In genomic region chr1:966135-966602, GRCh38 we compare ENCODE assay signal across 8 cellular contexts. TPM values are rescaled to one million over a fixed set of nuclear protein-coding genes. Genes with fewer than 3 reads are reported as not detected.
DNase-seq lines count a peak whose midpoint lies in the region; ATAC-seq, FAIRE-seq and TF ChIP-seq lines count a peak whose summit lies in the region.

Gene PLEKHN1, plus strand, starts transcription at chr1:966482. Its CDS starts 50 bp downstream, at chr1:966532.

- H3K9ac ChIP-seq in H9 (ENCODE audit: extremely low read depth, insufficient read length, low read length) (no peak within 1 kb of the TSS), H1 (replicated peaks in 1 of 4; ENCODE audit: extremely low read depth in 1 of 4, low read depth in 3 of 4, low read length in 3 of 4) (peak within 1 kb of the TSS in 1 of 4 experiments; percentile 70; a peak in 3 of 7 replicates)

- H3K4me2 ChIP-seq in H9 (ENCODE audit: insufficient read depth, insufficient read length, low read length) (peak within 1 kb of the TSS; percentile 68), H1 (ENCODE audit: insufficient read depth in 1 of 2, low read depth in 2 of 2, low read length in 2 of 2) (peak within 1 kb of the TSS; percentile 83 to 99)

- H2AFZ ChIP-seq in H9 (ENCODE audit: low read length) (no peak within 1 kb of the TSS), H1 (ENCODE audit: low read length) (no peak within 1 kb of the TSS; the same call in 1 of the 2 replicates)

- H3K9me3 Mint-ChIP-seq in H9 = peaks cover 3 to 4% of the 10 kb centered on the region in 2 experiments; a peak in 3 of 5 replicates
- peaks cover 0 to 4% (median 0%) of the 10 kb centered on the region in 11 donors for H3K9me3 Mint-ChIP-seq in naive thymus-derived CD4-positive, alpha-beta T cell

- H3K4me3 Mint-ChIP-seq in H9 = peak within 1 kb of the TSS; percentile 57 to 76
- peak within 1 kb of the TSS; percentile 51 to 91 (median 79) for H3K4me3 Mint-ChIP-seq in naive thymus-derived CD4-positive, alpha-beta T cell

- H3K14ac ChIP-seq in H9 (ENCODE audit: insufficient read depth, low read length) = peak within 1 kb of the TSS; percentile 68; the same call in 1 of the 2 replicates
- H3K14ac ChIP-seq in H1 (ENCODE audit: insufficient read length) = no peak within 1 kb of the TSS

- H3K27me3 Mint-ChIP-seq in H9 (ENCODE audit: low read depth) = peaks cover 50% of the 10 kb centered on the region
- peaks cover 4 to 15% (median 5%) of the 10 kb centered on the region in 5 donors for H3K27me3 Mint-ChIP-seq in naive thymus-derived CD4-positive, alpha-beta T cell

- H3K27me3 ChIP-seq in H9 (ENCODE audit: insufficient read depth, low read length) (peaks cover 11% of the 10 kb centered on the region; the same call in 1 of the 2 replicates), SJCRH30 (no peaks in the 10 kb centered on the region), H1 (replicated peaks in 1 of 4; ENCODE audit: control insufficient read depth in 3 of 4, extremely low read depth in 1 of 4, insufficient read depth in 3 of 4, low read length in 3 of 4) (peaks cover 11 to 66% (median 58%) of the 10 kb centered on the region in 4 experiments)
- no peaks in the 10 kb centered on the region for H3K27me3 ChIP-seq in naive thymus-derived CD4-positive, alpha-beta T cell (ENCODE audit: control insufficient read depth in 2 of 2, insufficient read depth in 2 of 2, low read length in 2 of 2)

- ATAC-seq in naive thymus-derived CD4-positive, alpha-beta T cell = peak; percentile 47

- POLR2A ChIA-PET in H1 (lab: Charles Lee; ENCODE audit: partially characterized antibody) = interaction anchor here (0.7 to 2.2 kb wide), 7 partner anchors 10 to 98 kb away, joined by 3 to 11 read pairs (median 3); no protein-coding TSS in a partner anchor
- POLR2A ChIA-PET in naive thymus-derived CD4-positive, alpha-beta T cell (lab: Charles Lee) = no interaction called here

- H3K23me2 ChIP-seq in H9 (ENCODE audit: insufficient read length, low read depth, low read length, poor library complexity, severe bottlenecking) (peaks cover 12% of the 10 kb centered on the region), H1 (ENCODE audit: low read depth, low read length) (peaks cover 14% of the 10 kb centered on the region; the same call in 1 of the 2 replicates)

- no peak within 1 kb of the TSS for H3K4ac ChIP-seq in H9 (ENCODE audit: low read depth, low read length)
- H3K4ac ChIP-seq in H1 (replicated peaks; ENCODE audit: insufficient read length, low read depth, low read length) = peak within 1 kb of the TSS; percentile 85

- H3K27ac ChIP-seq in H9 (ENCODE audit: insufficient read length, low read depth, low read length) = no peak within 1 kb of the TSS
- H3K27ac ChIP-seq in SJCRH30 = no peak within 1 kb of the TSS
- H3K27ac ChIP-seq in H1 (ENCODE audit: low read depth, low read length) = no peak within 1 kb of the TSS
- peak within 1 kb of the TSS; percentile 36 for H3K27ac ChIP-seq in naive thymus-derived CD4-positive, alpha-beta T cell (ENCODE audit: low read depth, low read length)

- DNase-seq in ELF-1 (ENCODE audit: low read depth, low spot score) = peak; percentile 51
- DNase-seq in H9 = peak; percentile 78
- DNase-seq in SJCRH30 = no peak
- peak in 1 of 2 experiments; percentile 79 for DNase-seq in H1 (ENCODE audit: low read depth in 1 of 2, low spot score in 2 of 2)
- peak in 1 of 9 donors; percentile 47 for DNase-seq in naive thymus-derived CD4-positive, alpha-beta T cell
- no peak for DNase-seq in Kasumi-1 (lab: John Stamatoyannopoulos, UW)
- no peak for DNase-seq in NCI-H2107 (lab: John Stamatoyannopoulos, UW)
- no peak for DNase-seq in DMS153 treated with DMSO at 0.1 percent for 48 hours (lab: John Stamatoyannopoulos, UW; ENCODE audit: unreplicated experiment)

- peaks cover 0 to 26% (median 24%) of the 10 kb centered on the region in 3 experiments; a peak in 6 of 7 replicates for H3K36me3 Mint-ChIP-seq in H9 (ENCODE audit: insufficient read depth in 1 of 3, low read depth in 3 of 3)
- H3K36me3 Mint-ChIP-seq in naive thymus-derived CD4-positive, alpha-beta T cell = peaks cover 0 to 8% (median 0%) of the 10 kb centered on the region in 5 donors

- H2BK12ac ChIP-seq in H9 (ENCODE audit: insufficient read length, low read depth, low read length) (no peak within 1 kb of the TSS), H1 (ENCODE audit: low read depth, low read length) (0 out of 2 replicates have a peak within 1 kb of the TSS, but pooled peaks have one; percentile 84)

- H3K9me3 ChIP-seq in H9 (ENCODE audit: control insufficient read depth, low read depth, low read length) (no peaks in the 10 kb centered on the region), SJCRH30 (replicated peaks) (no peaks in the 10 kb centered on the region), H1 (ENCODE audit: insufficient read depth in 2 of 2, low read depth in 1 of 2, low read length in 1 of 2) (no peaks in the 10 kb centered on the region)
- H3K9me3 ChIP-seq in naive thymus-derived CD4-positive, alpha-beta T cell (ENCODE audit: control insufficient read depth in 2 of 3, low read length in 3 of 3) = no peaks in the 10 kb centered on the region

- intact Hi-C loops in naive thymus-derived CD4-positive, alpha-beta T cell (cut with micrococcal nuclease) = no loop called here

- H3K18ac ChIP-seq in H9 (ENCODE audit: insufficient read length, low read depth, low read length) = peak within 1 kb of the TSS; percentile 51
- peak within 1 kb of the TSS; percentile 95 for H3K18ac ChIP-seq in H1 (ENCODE audit: extremely low read depth, low read length)

- TF ChIP-seq RAD21 in H1 (IDR thresholded peaks at IDR 0.05 in 1 of 2, conservative IDR thresholded peaks at IDR 0.05 in 1 of 2; ENCODE audit: low read depth in 2 of 2, low read length in 2 of 2) = no peak

- no peaks in the 10 kb centered on the region for H3K79me2 ChIP-seq in H9 (ENCODE audit: insufficient read depth, low read length)
- peaks cover 0 to 3% of the 10 kb centered on the region in 2 experiments; a peak in 1 of 4 replicates for H3K79me2 ChIP-seq in H1 (ENCODE audit: control insufficient read depth in 1 of 2, insufficient read depth in 2 of 2, low read length in 2 of 2)

- H3K4me1 Mint-ChIP-seq in H9 = peaks cover 0 to 3% of the 10 kb centered on the region in 2 experiments; a peak in 2 of 4 replicates
- H3K4me1 Mint-ChIP-seq in naive thymus-derived CD4-positive, alpha-beta T cell = peaks cover 0 to 14% (median 0%) of the 10 kb centered on the region in 7 donors

- H2AK5ac ChIP-seq in H9 (ENCODE audit: insufficient read length, low read length) = no peak within 1 kb of the TSS
- H2AK5ac ChIP-seq in H1 (ENCODE audit: low read depth, low read length) = no peak within 1 kb of the TSS

- H3K79me1 ChIP-seq in H9 (ENCODE audit: insufficient read depth, low read depth, low read length, poor library complexity, severe bottlenecking) (no peaks in the 10 kb centered on the region), H1 (ENCODE audit: low read depth, low read length) (no peaks in the 10 kb centered on the region; the same call in 1 of the 2 replicates)

- H2BK20ac ChIP-seq in H9 (ENCODE audit: low read depth, low read length, poor library complexity, severe bottlenecking) (no peak within 1 kb of the TSS), H1 (ENCODE audit: low read length) (no peak within 1 kb of the TSS)

- H4K5ac ChIP-seq in H9 (ENCODE audit: insufficient read length, low read depth, low read length) = no peak within 1 kb of the TSS
- no peak within 1 kb of the TSS for H4K5ac ChIP-seq in H1 (ENCODE audit: insufficient read length, low read depth, low read length)

- no peaks in the 10 kb centered on the region for H3K36me3 ChIP-seq in SJCRH30
- H3K36me3 ChIP-seq in H1 (ENCODE audit: control insufficient read depth in 2 of 4, insufficient read depth in 4 of 4, low read length in 3 of 4) = peaks cover 0 to 19% (median 10%) of the 10 kb centered on the region in 4 experiments; a peak in 7 of 8 replicates
- peaks cover 0 to 12% (median 0%) of the 10 kb centered on the region in 3 experiments for H3K36me3 ChIP-seq in naive thymus-derived CD4-positive, alpha-beta T cell (ENCODE audit: control insufficient read depth in 2 of 3, insufficient read depth in 3 of 3, low read length in 3 of 3)

- no peak for FAIRE-seq in H1 (lab: Jason Lieb, UNC)

- no CpG with 5 or more reads among the region's 24 CpGs for WGBS in H9 (ENCODE audit: extremely low coverage, insufficient read length, low lambda C conversion rate)
- 24% methylated on average over 20 of the region's 24 CpGs; no CpG with 5 or more reads in 1 of the 2 experiments for WGBS in H1 (ENCODE audit: extremely low coverage in 1 of 2, insufficient coverage in 1 of 2, insufficient read length in 1 of 2, insufficient replicate concordance in 2 of 2, low coverage in 1 of 2, low lambda C conversion rate in 2 of 2, missing lambda C conversion rate in 1 of 2), 2 experiments

- peak within 1 kb of the TSS; percentile 48 for H3K4me3 ChIP-seq in SJCRH30
- peak within 1 kb of the TSS; percentile 38 to 70 (median 48) for H3K4me3 ChIP-seq in H1 (ENCODE audit: extremely low read depth in 1 of 4, insufficient read depth in 2 of 4, low read depth in 3 of 4, low read length in 4 of 4)
- peak within 1 kb of the TSS; percentile 78 for H3K4me3 ChIP-seq in naive thymus-derived CD4-positive, alpha-beta T cell (ENCODE audit: low read length)

- no peak within 1 kb of the TSS for H3K27ac Mint-ChIP-seq in H9
- peak within 1 kb of the TSS in 1 of 9 donors; percentile 86 for H3K27ac Mint-ChIP-seq in naive thymus-derived CD4-positive, alpha-beta T cell

- no peak within 1 kb of the TSS for H4K91ac ChIP-seq in H9 (ENCODE audit: insufficient read length, low read depth, low read length)
- peak within 1 kb of the TSS; percentile 93 for H4K91ac ChIP-seq in H1 (replicated peaks; ENCODE audit: insufficient read length, low read length)

- TF ChIP-seq EP300 in H1 (IDR thresholded peaks at IDR 0.05; ENCODE audit: borderline replicate concordance in 1 of 2, low read depth in 2 of 2, low read length in 2 of 2) = no peak

- H3K56ac ChIP-seq in H9 (ENCODE audit: insufficient read length, low read depth, low read length) = no peak within 1 kb of the TSS
- H3K56ac ChIP-seq in H1 (replicated peaks; ENCODE audit: insufficient read length, low read depth, low read length) = no peak within 1 kb of the TSS

- H4K8ac ChIP-seq in H9 (replicated peaks; ENCODE audit: insufficient read length, low read depth, low read length) (no peak within 1 kb of the TSS), H1 (ENCODE audit: extremely low read depth, insufficient read depth, low read length) (peak within 1 kb of the TSS; percentile 86)

- TF ChIP-seq POLR2A in H1 (IDR thresholded peaks at IDR 0.05; ENCODE audit: control extremely low read depth in 1 of 2, low read depth in 2 of 2, low read length in 2 of 2) = no peak

- H3K4me1 ChIP-seq in H9 (ENCODE audit: insufficient read depth, low read length) (no peaks in the 10 kb centered on the region), SJCRH30 (no peaks in the 10 kb centered on the region), H1 (replicated peaks in 1 of 4; ENCODE audit: control insufficient read depth in 3 of 4, insufficient read depth in 4 of 4, low read length in 3 of 4) (peaks cover 0 to 16% (median 10%) of the 10 kb centered on the region in 4 experiments; a peak in 5 of 7 replicates)
- H3K4me1 ChIP-seq in naive thymus-derived CD4-positive, alpha-beta T cell (ENCODE audit: control insufficient read depth in 2 of 2, insufficient read depth in 2 of 2, low read length in 2 of 2) = peaks cover 4 to 5% of the 10 kb centered on the region in 2 donors

- H4K20me1 ChIP-seq in H9 (ENCODE audit: control insufficient read depth, insufficient read depth, insufficient read length) (no peaks in the 10 kb centered on the region), H1 (replicated peaks in 1 of 2; ENCODE audit: control insufficient read depth in 1 of 2, insufficient read depth in 2 of 2, low read length in 2 of 2) (peaks cover 0 to 36% of the 10 kb centered on the region in 2 experiments)

- H2BK120ac ChIP-seq in H9 (ENCODE audit: low read depth, low read length, poor library complexity, severe bottlenecking) = no peak within 1 kb of the TSS
- no peak within 1 kb of the TSS for H2BK120ac ChIP-seq in H1 (replicated peaks; ENCODE audit: low read depth, low read length)

- H2BK15ac ChIP-seq in H9 (ENCODE audit: low read depth, low read length) (no peak within 1 kb of the TSS), H1 (ENCODE audit: low read length) (no peak within 1 kb of the TSS)

- CTCF ChIA-PET in H1 (lab: Charles Lee; ENCODE audit: partially characterized antibody) = interaction anchor here (0.5 to 1.1 kb wide), 5 partner anchors 14 to 275 kb away, joined by 3 to 6 read pairs (median 4); no protein-coding TSS in a partner anchor
- CTCF ChIA-PET in naive thymus-derived CD4-positive, alpha-beta T cell (lab: Charles Lee) = interaction anchor here (1.7 kb wide), 1 partner anchor 10 kb away, joined by 8 read pairs; no protein-coding TSS in a partner anchor

- no peak within 1 kb of the TSS for H3T11ph ChIP-seq in H9 (ENCODE audit: low read length)

- H2BK5ac ChIP-seq in H9 (ENCODE audit: insufficient read length, low read length) = no peak within 1 kb of the TSS
- H2BK5ac ChIP-seq in H1 (ENCODE audit: low read depth, low read length) = no peak within 1 kb of the TSS; the same call in 1 of the 2 replicates

- TF ChIP-seq CTCF in H9 (conservative IDR thresholded peaks at IDR 0.05) (no peak), H1 (IDR thresholded peaks at IDR 0.05; ENCODE audit: control extremely low read depth in 1 of 3, insufficient read depth in 1 of 3, low read depth in 1 of 3, low read length in 3 of 3) (no peak)

- H3K23ac ChIP-seq in H9 (ENCODE audit: insufficient read length, low read depth, low read length) (no peak within 1 kb of the TSS), H1 (ENCODE audit: insufficient read length) (no peak within 1 kb of the TSS)

RNA-seq across cellular contexts. Expression of gene PLEKHN1, which starts in this region (rescaled TPM):
- total RNA-seq in H9 (2021) = 2.0 and 3.0 TPM in 2 replicates
- 0.04 and 0.05 TPM in 2 replicates for total RNA-seq in SJCRH30 (2014; rRNA removed; shearing (Covaris generic))
- 1.5 TPM in 2 replicates for total RNA-seq in H1 (2021; fragmentation: NEBNext Ultra II Directional; extraction: Animal tissue kit (Norgen Biotek cat#: 25700))
- polyA plus RNA-seq in H1 (2011; rRNA removed) = 0.39 and 1.2 TPM in 2 replicates
- 0.65 TPM for polyA plus RNA-seq in H1 (2011; cell fraction: cytosol; rRNA removed)
- 4.0 TPM for polyA plus RNA-seq in H1 (2011; cell fraction: nucleus; rRNA removed)
- 0.94 to 1.3 TPM (median 1.00 TPM) in 4 replicates for polyA plus RNA-seq in H1 (2012, experiment 1 of 2)
- polyA plus RNA-seq in H1 (2012, experiment 2 of 2) = 0.51 TPM
- 1.1 TPM for polyA plus RNA-seq in H1 (2013, experiment 1 of 2)
- polyA plus RNA-seq in H1 (2013, experiment 2 of 2) = 1.3 TPM
- 0.06 and 0.10 TPM in 2 replicates for polyA minus RNA-seq in H1 (2011; rRNA and poly(A)+ RNA removed)
- 0.88 TPM for polyA minus RNA-seq in H1 (2011; cell fraction: cytosol; rRNA and poly(A)+ RNA removed)
- polyA minus RNA-seq in H1 (2011; cell fraction: nucleus; rRNA and poly(A)+ RNA removed) = 1.3 TPM
- total RNA-seq in naive thymus-derived CD4-positive, alpha-beta T cell = 1 to 10 TPM in 3 of 5 experiments, under 1 TPM in 2; 0.24 to 3.0 (median 1.0) TPM
- polyA plus RNA-seq in naive thymus-derived CD4-positive, alpha-beta T cell = under 1 TPM in 1 of 2 donors, not detected in 1; 0.18 TPM

Comparison
In these comparisons a context has a peak if more than half of its experiments do, and no peak if none do; other contexts are left out.
1. DNase-seq: peak in ELF-1 (single experiment) and H9 (single experiment); none in SJCRH30 (0 of 2), Kasumi-1 (0 of 2), NCI-H2107 (single experiment) and DMS153 treated with DMSO at 0.1 percent for 48 hours (single experiment).
2. Peak in every context shown above with its lines, with median percentiles within 50 percentile points of each other: H3K4me3 ChIP-seq.